Comparison of ENCODE assay signal across 6 cellular contexts in genomic region chr11:1030086-1030485, GRCh38. TPM values are rescaled to one million over a fixed set of nuclear protein-coding genes. Genes with fewer than 3 reads are reported as not detected.
"Had no signal": no experiment of that assay in that cellular context is flagged by ENCODE, and none has a peak within 500 bp of the region (broad histone marks: within the 10 kb centered on the region; RNA-seq: fewer than 3 reads in every experiment).

No MANE protein-coding gene starts in this region.

- H3K4me3 Mint-ChIP-seq: IgD-negative memory B cell had no signal

- DNase-seq: IMR-90 had no signal

- H3K36me3 Mint-ChIP-seq: IgD-negative memory B cell had no signal

- H3K27me3 Mint-ChIP-seq: IgD-negative memory B cell had no signal

- H3K27ac Mint-ChIP-seq: IgD-negative memory B cell had no signal

- ATAC-seq: K562 had no signal

- H3K4me3 ChIP-seq: K562 had no signal

- H3K4me1 Mint-ChIP-seq: IgD-negative memory B cell had no signal

- H3K27ac ChIP-seq: HL-60 had no signal

RNA-seq across cellular contexts. Expression of gene MUC6, which starts 6.4 kb away (rescaled TPM):
- total RNA-seq: HepG2, HT1080, IMR-90, K562 had no signal
- polyA plus RNA-seq: HepG2, IgD-negative memory B cell, IMR-90, K562 had no signal

RNA-seq across cellular contexts. Expression of gene MUC2, which starts 44.6 kb away (rescaled TPM):
- total RNA-seq: HepG2, HT1080, IMR-90 had no signal
- polyA plus RNA-seq: HepG2, IgD-negative memory B cell, IMR-90 had no signal
